ENCODE assay signal across 1 cellular context in the genomic region with DNA sequence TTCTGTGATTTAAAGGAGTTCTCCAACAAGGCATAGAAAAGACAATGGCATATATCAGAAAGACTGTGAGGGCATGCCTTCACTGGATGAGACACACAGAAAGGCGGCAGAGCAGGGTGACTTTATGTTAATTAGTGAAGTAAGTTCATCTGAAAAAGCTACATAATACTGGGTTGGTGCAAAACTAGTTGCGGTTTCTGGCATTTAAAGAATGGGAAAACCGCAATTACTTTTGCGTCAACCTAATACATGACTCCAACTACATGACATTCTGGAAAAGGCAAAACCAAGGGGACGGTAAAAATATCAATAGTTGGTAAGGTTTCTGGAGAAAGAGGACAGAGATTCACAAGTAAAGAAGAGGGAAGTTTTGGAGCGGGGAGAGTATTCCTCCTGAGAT.
TF ChIP-seq lines count a peak whose summit lies in the region.

No MANE protein-coding gene starts in this region.

TF ChIP-seq in K562, 482 proteins besides CTCF, POLR2A, EP300 and RAD21 (continued from another document):
- TF ChIP-seq, protein P1, sequence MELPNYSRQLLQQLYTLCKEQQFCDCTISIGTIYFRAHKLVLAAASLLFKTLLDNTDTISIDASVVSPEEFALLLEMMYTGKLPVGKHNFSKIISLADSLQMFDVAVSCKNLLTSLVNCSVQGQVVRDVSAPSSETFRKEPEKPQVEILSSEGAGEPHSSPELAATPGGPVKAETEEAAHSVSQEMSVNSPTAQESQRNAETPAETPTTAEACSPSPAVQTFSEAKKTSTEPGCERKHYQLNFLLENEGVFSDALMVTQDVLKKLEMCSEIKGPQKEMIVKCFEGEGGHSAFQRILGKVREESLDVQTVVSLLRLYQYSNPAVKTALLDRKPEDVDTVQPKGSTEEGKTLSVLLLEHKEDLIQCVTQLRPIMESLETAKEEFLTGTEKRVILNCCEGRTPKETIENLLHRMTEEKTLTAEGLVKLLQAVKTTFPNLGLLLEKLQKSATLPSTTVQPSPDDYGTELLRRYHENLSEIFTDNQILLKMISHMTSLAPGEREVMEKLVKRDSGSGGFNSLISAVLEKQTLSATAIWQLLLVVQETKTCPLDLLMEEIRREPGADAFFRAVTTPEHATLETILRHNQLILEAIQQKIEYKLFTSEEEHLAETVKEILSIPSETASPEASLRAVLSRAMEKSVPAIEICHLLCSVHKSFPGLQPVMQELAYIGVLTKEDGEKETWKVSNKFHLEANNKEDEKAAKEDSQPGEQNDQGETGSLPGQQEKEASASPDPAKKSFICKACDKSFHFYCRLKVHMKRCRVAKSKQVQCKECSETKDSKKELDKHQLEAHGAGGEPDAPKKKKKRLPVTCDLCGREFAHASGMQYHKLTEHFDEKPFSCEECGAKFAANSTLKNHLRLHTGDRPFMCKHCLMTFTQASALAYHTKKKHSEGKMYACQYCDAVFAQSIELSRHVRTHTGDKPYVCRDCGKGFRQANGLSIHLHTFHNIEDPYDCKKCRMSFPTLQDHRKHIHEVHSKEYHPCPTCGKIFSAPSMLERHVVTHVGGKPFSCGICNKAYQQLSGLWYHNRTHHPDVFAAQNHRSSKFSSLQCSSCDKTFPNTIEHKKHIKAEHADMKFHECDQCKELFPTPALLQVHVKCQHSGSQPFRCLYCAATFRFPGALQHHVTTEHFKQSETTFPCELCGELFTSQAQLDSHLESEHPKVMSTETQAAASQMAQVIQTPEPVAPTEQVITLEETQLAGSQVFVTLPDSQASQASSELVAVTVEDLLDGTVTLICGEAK (IDR thresholded peaks at IDR 0.05): peak; percentile 17; the same call in 1 of the 2 replicates
- TF ChIP-seq, protein P1 (CRISPR knock-in tag; IDR thresholded peaks at IDR 0.05): no peak
